In genomic region chr14:69023035-69023434, GRCh38 we compare ENCODE assay signal across 33 cellular contexts.
"Had no signal": no experiment of that assay in that cellular context is flagged by ENCODE, and none has a peak within 500 bp of the region (broad histone marks: within the 10 kb centered on the region; RNA-seq: fewer than 3 reads in every experiment).

No MANE protein-coding gene starts in this region.

- H3K27me3 Mint-ChIP-seq: activated CD8-positive, alpha-beta T cell treated with anti-CD3 and anti-CD28 coated beads for 36 hours had no signal

- H3K9me3 ChIP-seq: body of pancreas, colonic mucosa, heart left ventricle had no signal

- H3K4me1 ChIP-seq: body of pancreas, colonic mucosa, heart left ventricle had no signal

- H3K27ac Mint-ChIP-seq: activated B cell treated with CpG ODN at 0.5 μM for 24 hours; activated CD8-positive, alpha-beta T cell treated with anti-CD3 and anti-CD28 coated beads for 36 hours; activated naive CD4-positive, alpha-beta T cell treated with anti-CD3 and anti-CD28 coated beads, Interleukin-2, amount 10 ng/mL, durations not matched to agents 7 days and 5 days; activated naive CD4-positive, alpha-beta T cell treated with anti-CD3 and anti-CD28 coated beads, Interleukin-2, amount 50 U/mL, for 72 hours; activated naive CD8-positive, alpha-beta T cell treated with anti-CD3 and anti-CD28 coated beads, Interleukin-2, amount 10 ng/mL, durations not matched to agents 7 days and 5 days; activated T-cell treated with anti-CD3 and anti-CD28 coated beads, Interleukin-2, amount 50 U/mL, for 24 hours; activated T-cell treated with anti-CD3 and anti-CD28 coated beads, Interleukin-2, amount 50 U/mL, for 72 hours; endodermal cell; T-cell; T-helper 1 cell treated with Interleukin-12 subunit alpha and Interleukin-12 subunit beta and Interleukin-4 antibody, amounts not matched to agents 30 μg/mL and 1 μg/mL, for 36 hours; T-helper 2 cell treated with Interferon-gamma antibody and Interleukin-4, amounts not matched to agents 5 μg/mL and 100 μg/mL, for 36 hours had no signal

- H3K27ac ChIP-seq: body of pancreas, colonic mucosa, heart left ventricle, WERI-Rb-1 had no signal

- H3K27me3 ChIP-seq: body of pancreas, colonic mucosa, heart left ventricle had no signal

- H3K36me3 ChIP-seq: colonic mucosa, heart left ventricle, WERI-Rb-1 had no signal

- H3K4me1 Mint-ChIP-seq: activated B cell treated with CpG ODN at 0.5 μM for 24 hours; activated naive CD4-positive, alpha-beta T cell treated with anti-CD3 and anti-CD28 coated beads, Interleukin-2, amount 10 ng/mL, durations not matched to agents 7 days and 5 days; activated naive CD8-positive, alpha-beta T cell treated with anti-CD3 and anti-CD28 coated beads, Interleukin-2, amount 10 ng/mL, durations not matched to agents 7 days and 5 days; T-cell had no signal

- H3K9me3 Mint-ChIP-seq: activated B cell treated with CpG ODN at 0.5 μM for 24 hours; activated CD8-positive, alpha-beta T cell treated with anti-CD3 and anti-CD28 coated beads for 36 hours; activated naive CD4-positive, alpha-beta T cell treated with anti-CD3 and anti-CD28 coated beads, Interleukin-2, amount 10 ng/mL, durations not matched to agents 7 days and 5 days; activated naive CD4-positive, alpha-beta T cell treated with anti-CD3 and anti-CD28 coated beads, Interleukin-2, amount 50 U/mL, for 72 hours; activated naive CD8-positive, alpha-beta T cell treated with anti-CD3 and anti-CD28 coated beads, Interleukin-2, amount 10 ng/mL, durations not matched to agents 7 days and 5 days; activated T-cell treated with anti-CD3 and anti-CD28 coated beads, Interleukin-2, amount 50 U/mL, for 24 hours; activated T-cell treated with anti-CD3 and anti-CD28 coated beads, Interleukin-2, amount 50 U/mL, for 72 hours; endodermal cell; T-cell; T-helper 1 cell treated with Interleukin-12 subunit alpha and Interleukin-12 subunit beta and Interleukin-4 antibody, amounts not matched to agents 30 μg/mL and 1 μg/mL, for 36 hours; T-helper 2 cell treated with Interferon-gamma antibody and Interleukin-4, amounts not matched to agents 5 μg/mL and 100 μg/mL, for 36 hours had no signal

- FAIRE-seq: frontal cortex had no signal

- ATAC-seq: activated CD4-positive, CD25-positive, alpha-beta regulatory T cell treated with anti-CD3 and anti-CD28 coated beads, Interleukin-2, amount 50 U/mL, for 24 hours; activated CD8-positive, alpha-beta T cell treated with anti-CD3 and anti-CD28 coated beads for 36 hours; activated naive CD4-positive, alpha-beta T cell treated with anti-CD3 and anti-CD28 coated beads, Interleukin-2, amount 50 U/mL, for 72 hours; activated T-cell treated with anti-CD3 and anti-CD28 coated beads, Interleukin-2, amount 50 U/mL, for 72 hours; body of pancreas; esophagus mucosa; heart left ventricle; T-cell had no signal

- H3K36me3 Mint-ChIP-seq: activated naive CD4-positive, alpha-beta T cell treated with anti-CD3 and anti-CD28 coated beads, Interleukin-2, amount 10 ng/mL, durations not matched to agents 7 days and 5 days; activated naive CD4-positive, alpha-beta T cell treated with anti-CD3 and anti-CD28 coated beads, Interleukin-2, amount 50 U/mL, for 72 hours; activated naive CD8-positive, alpha-beta T cell treated with anti-CD3 and anti-CD28 coated beads, Interleukin-2, amount 10 ng/mL, durations not matched to agents 7 days and 5 days; T-cell had no signal

- H3K4me3 ChIP-seq: body of pancreas, colonic mucosa, heart left ventricle had no signal

- DNase-seq: activated B cell treated with CpG ODN at 0.5 μM for 24 hours; activated CD4-positive, alpha-beta T cell treated with anti-CD3 and anti-CD28 coated beads for 48 hours; activated CD4-positive, alpha-beta T cell treated with anti-CD3 and anti-CD28 coated beads, Interleukin-2, amount 50 U/mL, for 1 hour; activated CD4-positive, alpha-beta T cell treated with anti-CD3 and anti-CD28 coated beads, Interleukin-2, amount 50 U/mL, for 48 hours; activated CD8-positive, alpha-beta memory T cell treated with anti-CD3 and anti-CD28 coated beads for 24 hours; activated CD8-positive, alpha-beta memory T cell treated with anti-CD3 and anti-CD28 coated beads, Interleukin-2, amount 50 U/mL, for 4 hours; activated CD8-positive, alpha-beta T cell treated with anti-CD3 and anti-CD28 coated beads for 36 hours; activated gamma-delta T cell; activated naive CD4-positive, alpha-beta T cell; activated naive CD4-positive, alpha-beta T cell treated with anti-CD3 and anti-CD28 coated beads, Interleukin-2, amount 10 ng/mL, durations not matched to agents 7 days and 5 days; activated naive CD8-positive, alpha-beta T cell treated with anti-CD3 and anti-CD28 coated beads, Interleukin-2, amount 10 ng/mL, durations not matched to agents 7 days and 5 days; activated T-cell treated with anti-CD3 and anti-CD28 coated beads for 4 hours; activated T-cell treated with anti-CD3 and anti-CD28 coated beads, Interleukin-2, amount 50 U/mL, for 24 hours; activated T-cell treated with anti-CD3 and anti-CD28 coated beads, Interleukin-2, amount 50 U/mL, for 72 hours; amniotic stem cell; anterior cingulate cortex; body of pancreas; caudate nucleus; colonic mucosa; effector memory CD4-positive, alpha-beta T cell; endodermal cell; foreskin fibroblast; glutamatergic neuron; heart left ventricle; T-cell; T1000; WERI-Rb-1 had no signal

- H3K4me3 Mint-ChIP-seq: activated B cell treated with CpG ODN at 0.5 μM for 24 hours; activated CD8-positive, alpha-beta T cell treated with anti-CD3 and anti-CD28 coated beads for 36 hours; activated naive CD4-positive, alpha-beta T cell treated with anti-CD3 and anti-CD28 coated beads, Interleukin-2, amount 10 ng/mL, durations not matched to agents 7 days and 5 days; activated naive CD8-positive, alpha-beta T cell treated with anti-CD3 and anti-CD28 coated beads, Interleukin-2, amount 10 ng/mL, durations not matched to agents 7 days and 5 days; activated T-cell treated with anti-CD3 and anti-CD28 coated beads, Interleukin-2, amount 50 U/mL, for 24 hours; activated T-cell treated with anti-CD3 and anti-CD28 coated beads, Interleukin-2, amount 50 U/mL, for 72 hours; endodermal cell; T-cell; T-helper 1 cell treated with Interleukin-12 subunit alpha and Interleukin-12 subunit beta and Interleukin-4 antibody, amounts not matched to agents 30 μg/mL and 1 μg/mL, for 36 hours; T-helper 2 cell treated with Interferon-gamma antibody and Interleukin-4, amounts not matched to agents 5 μg/mL and 100 μg/mL, for 36 hours had no signal
